Comparison of ENCODE assay signal across 9 cellular contexts in genomic region chr4:107896158-107896645, GRCh38. TPM values are rescaled to one million over a fixed set of nuclear protein-coding genes. Genes with fewer than 3 reads are reported as not detected.
DNase-seq lines count a peak whose midpoint lies in the region; ATAC-seq and TF ChIP-seq lines count a peak whose summit lies in the region.
"Had no signal": no experiment of that assay in that cellular context is flagged by ENCODE, and none has a peak within 500 bp of the region (broad histone marks: within the 10 kb centered on the region; RNA-seq: fewer than 3 reads in every experiment).

No MANE protein-coding gene starts in this region.

- H3K36me3 Mint-ChIP-seq in activated naive CD4-positive, alpha-beta T cell treated with anti-CD3 and anti-CD28 coated beads, Interleukin-2, amount 10 ng/mL, durations not matched to agents 7 days and 5 days: no peaks in the 10 kb centered on the region

- H3K4me1 ChIP-seq in thoracic aorta (ENCODE audit: control insufficient read depth in 1 of 2, low read depth in 2 of 2): peaks cover 12 to 26% of the 10 kb centered on the region in 2 donors

- no peaks in the 10 kb centered on the region for H3K4me1 Mint-ChIP-seq in activated naive CD4-positive, alpha-beta T cell treated with anti-CD3 and anti-CD28 coated beads, Interleukin-2, amount 10 ng/mL, durations not matched to agents 7 days and 5 days

- DNase-seq in activated naive CD4-positive, alpha-beta T cell treated with anti-CD3 and anti-CD28 coated beads, Interleukin-2, amount 10 ng/mL, durations not matched to agents 7 days and 5 days: no peak
- DNase-seq in activated naive CD4-positive, alpha-beta T cell (lab: John Stamatoyannopoulos, UW): no peak
- peak; percentile 89 for DNase-seq in RPMI7951 (ENCODE audit: low read depth)
- peak; percentile 88 for DNase-seq in glomerular endothelial cell (ENCODE audit: extremely low read depth, low read depth, low spot score)
- no peak for DNase-seq in thoracic aorta (ENCODE audit: low spot score)
- DNase-seq in GF-D8 (lab: John Stamatoyannopoulos, UW): no peak
- DNase-seq in NK-92 (lab: John Stamatoyannopoulos, UW; ENCODE audit: unreplicated experiment): no peak

- no peak overlapping the region for H3K4me3 Mint-ChIP-seq in activated naive CD4-positive, alpha-beta T cell treated with anti-CD3 and anti-CD28 coated beads, Interleukin-2, amount 10 ng/mL, durations not matched to agents 7 days and 5 days
- H3K4me3 Mint-ChIP-seq: activated T-helper 1 cell treated with anti-CD3 and anti-CD28 coated beads, Interleukin-12 subunit alpha, Interleukin-12 subunit beta, Interleukin-2, Interleukin-4 antibody, amounts not matched to agents 30 ng/mL and 10 ng/mL and 1 ng/mL, durations not matched to agents 14 hours and 24 hours and 36 hours had no signal

- no peaks in the 10 kb centered on the region for H3K9me3 Mint-ChIP-seq in activated naive CD4-positive, alpha-beta T cell treated with anti-CD3 and anti-CD28 coated beads, Interleukin-2, amount 10 ng/mL, durations not matched to agents 7 days and 5 days

- H3K27ac Mint-ChIP-seq in activated naive CD4-positive, alpha-beta T cell treated with anti-CD3 and anti-CD28 coated beads, Interleukin-2, amount 10 ng/mL, durations not matched to agents 7 days and 5 days: peak overlapping the region; percentile 37
- H3K27ac Mint-ChIP-seq: activated T-helper 1 cell treated with anti-CD3 and anti-CD28 coated beads, Interleukin-12 subunit alpha, Interleukin-12 subunit beta, Interleukin-2, Interleukin-4 antibody, amounts not matched to agents 30 ng/mL and 10 ng/mL and 1 ng/mL, durations not matched to agents 14 hours and 24 hours and 36 hours had no signal

- ATAC-seq in thoracic aorta (ENCODE audit: insufficient number of reproducible peaks, low FRiP score, low read depth) (peak; percentile 61), GM18867 (IDR thresholded peaks at IDR 0.05; ENCODE audit: unreplicated experiment) (no peak)

- CTCF ChIA-PET in activated naive CD4-positive, alpha-beta T cell treated with anti-CD3 and anti-CD28 coated beads, Interleukin-2, amount 10 ng/mL, durations not matched to agents 7 days and 5 days (lab: Charles Lee): no interaction called here

- H3K4me3 ChIP-seq in thoracic aorta: peak overlapping the region; percentile 2

- no peak for TF ChIP-seq CTCF in thoracic aorta (IDR thresholded peaks at IDR 0.05)

- no peaks in the 10 kb centered on the region for H3K9me3 ChIP-seq in thoracic aorta

- no peaks in the 10 kb centered on the region for H3K27me3 ChIP-seq in thoracic aorta (replicated peaks; ENCODE audit: insufficient read depth)

- no peaks in the 10 kb centered on the region for H3K27me3 Mint-ChIP-seq in activated naive CD4-positive, alpha-beta T cell treated with anti-CD3 and anti-CD28 coated beads, Interleukin-2, amount 10 ng/mL, durations not matched to agents 7 days and 5 days

- peak overlapping the region; percentile 37 to 39 for H3K27ac ChIP-seq in thoracic aorta

- no peaks in the 10 kb centered on the region for H3K36me3 ChIP-seq in thoracic aorta

RNA-seq across cellular contexts. Expression of gene CYP2U1, which starts 35.1 kb away (rescaled TPM):
- total RNA-seq in RPMI7951 (2014; rRNA removed; shearing (Covaris generic)): 11.9 and 15.4 TPM in 2 replicates
- total RNA-seq in glomerular endothelial cell (5.4 and 5.5 TPM in 2 replicates), thoracic aorta (10 to 100 TPM; 19.6 to 21.1 TPM)

Comparison
In these comparisons a context has a peak if more than half of its experiments do, and no peak if none do; other contexts are left out.
1. DNase-seq: peak in RPMI7951 (single experiment) and glomerular endothelial cell (single experiment); none in activated naive CD4-positive, alpha-beta T cell treated with anti-CD3 and anti-CD28 coated beads, Interleukin-2, amount 10 ng/mL, durations not matched to agents 7 days and 5 days (single experiment), activated naive CD4-positive, alpha-beta T cell (0 of 4), thoracic aorta (single experiment), GF-D8 (single experiment) and NK-92 (single experiment).